31 cellular contexts compared by ENCODE assay signal in the genomic region with DNA sequence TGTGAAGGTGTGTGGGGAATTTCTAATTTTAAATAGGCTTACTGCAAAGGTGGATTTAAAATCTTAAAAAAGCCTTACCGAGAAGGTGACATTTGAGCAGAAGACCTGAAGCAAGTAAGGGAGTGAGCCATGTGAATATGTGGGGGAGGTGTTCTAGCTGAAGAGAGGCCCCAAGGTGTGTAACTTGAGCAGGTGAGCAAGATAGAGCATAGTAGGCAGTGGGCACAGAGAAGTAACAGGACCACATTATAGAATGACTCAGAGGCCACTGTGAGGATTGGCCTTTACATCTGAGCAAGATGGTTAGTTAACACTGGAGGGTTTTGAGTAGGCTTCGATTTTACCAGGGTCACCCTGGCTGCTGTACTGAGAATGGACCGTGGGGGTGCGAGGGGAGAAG. TPM values are rescaled to one million over a fixed set of nuclear protein-coding genes. Genes with fewer than 3 reads are reported as not detected.
DNase-seq lines count a peak whose midpoint lies in the region; ATAC-seq, FAIRE-seq and TF ChIP-seq lines count a peak whose summit lies in the region.
"Had no signal": no experiment of that assay in that cellular context is flagged by ENCODE, and none has a peak within 500 bp of the region (broad histone marks: within the 10 kb centered on the region; RNA-seq: fewer than 3 reads in every experiment).

No MANE protein-coding gene starts in this region.

- H3K27ac ChIP-seq in RWPE2 (ENCODE audit: poor library complexity, severe bottlenecking) = no peak overlapping the region
- H3K27ac ChIP-seq in H1 (ENCODE audit: low read depth, low read length) = no peak overlapping the region
- H3K27ac ChIP-seq: colonic mucosa, heart right ventricle, thoracic aorta had no signal

- peaks cover 46% of the 10 kb centered on the region for H3K4me1 Mint-ChIP-seq in activated naive CD4-positive, alpha-beta T cell treated with anti-CD3 and anti-CD28 coated beads, Interleukin-2, amount 50 U/mL, for 24 hours
- H3K4me1 Mint-ChIP-seq in stimulated activated memory B cell treated with anti-CD40 and anti-IgM and Interleukin-4, amounts not matched to agents 10 μg/mL and 1 μg/mL and 100 μg/mL, for 72 hours = peaks cover 32% of the 10 kb centered on the region
- peaks cover 2% of the 10 kb centered on the region for H3K4me1 Mint-ChIP-seq in glutamatergic neuron (ENCODE audit: low read depth, unreplicated experiment)

- no peak overlapping the region for H2BK5ac ChIP-seq in H1 (ENCODE audit: low read depth, low read length)

- peaks cover 33% of the 10 kb centered on the region for H3K36me3 Mint-ChIP-seq in activated naive CD4-positive, alpha-beta T cell treated with anti-CD3 and anti-CD28 coated beads, Interleukin-2, amount 50 U/mL, for 24 hours
- peaks cover 52% of the 10 kb centered on the region for H3K36me3 Mint-ChIP-seq in stimulated activated memory B cell treated with anti-CD40 and anti-IgM and Interleukin-4, amounts not matched to agents 10 μg/mL and 1 μg/mL and 100 μg/mL, for 72 hours
- H3K36me3 Mint-ChIP-seq in glutamatergic neuron (ENCODE audit: unreplicated experiment) = peaks cover 18% of the 10 kb centered on the region

- H3K27me3 Mint-ChIP-seq in activated naive CD4-positive, alpha-beta T cell treated with anti-CD3 and anti-CD28 coated beads, Interleukin-2, amount 50 U/mL, for 24 hours = no peaks in the 10 kb centered on the region
- no peaks in the 10 kb centered on the region for H3K27me3 Mint-ChIP-seq in stimulated activated memory B cell treated with anti-CD40 and anti-IgM and Interleukin-4, amounts not matched to agents 10 μg/mL and 1 μg/mL and 100 μg/mL, for 72 hours
- no peaks in the 10 kb centered on the region for H3K27me3 Mint-ChIP-seq in glutamatergic neuron (ENCODE audit: unreplicated experiment)

- H2BK120ac ChIP-seq in H1 (replicated peaks; ENCODE audit: low read depth, low read length) = no peak overlapping the region

- H3K79me1 ChIP-seq in H1 (ENCODE audit: low read depth, low read length) = peaks cover 3% of the 10 kb centered on the region

- FAIRE-seq in H1 (lab: Jason Lieb, UNC) (no peak), HTR-8/SVneo (lab: Jason Lieb, UNC) (no peak)
- FAIRE-seq: GM19239, urothelium cell line had no signal

- TF ChIP-seq CTCF in RWPE2 (IDR thresholded peaks at IDR 0.05; ENCODE audit: poor library complexity, severe bottlenecking) = no peak
- no peak for TF ChIP-seq CTCF in H1 (IDR thresholded peaks at IDR 0.05; ENCODE audit: control extremely low read depth in 1 of 3, insufficient read depth in 1 of 3, low read depth in 1 of 3, low read length in 3 of 3)
- no peak for TF ChIP-seq CTCF in glutamatergic neuron (IDR thresholded peaks at IDR 0.05; ENCODE audit: partially characterized antibody, unreplicated experiment)

- no peak overlapping the region for H2BK20ac ChIP-seq in H1 (ENCODE audit: low read length)

- H2BK15ac ChIP-seq in H1 (ENCODE audit: low read length) = no peak overlapping the region

- peak overlapping the region; percentile 66 for H3K27ac Mint-ChIP-seq in activated naive CD4-positive, alpha-beta T cell treated with anti-CD3 and anti-CD28 coated beads, Interleukin-2, amount 50 U/mL, for 24 hours
- peak overlapping the region; percentile 58 for H3K27ac Mint-ChIP-seq in stimulated activated memory B cell treated with anti-CD40 and anti-IgM and Interleukin-4, amounts not matched to agents 10 μg/mL and 1 μg/mL and 100 μg/mL, for 72 hours
- no peak overlapping the region for H3K27ac Mint-ChIP-seq in glutamatergic neuron (ENCODE audit: unreplicated experiment)

- peak overlapping the region; percentile 70 for H3K23ac ChIP-seq in H1 (ENCODE audit: insufficient read length)

- H3K36me3 ChIP-seq in RWPE2 (ENCODE audit: low read depth) (peaks cover 63% of the 10 kb centered on the region), H1 (ENCODE audit: control insufficient read depth in 2 of 4, insufficient read depth in 4 of 4, low read length in 3 of 4) (peaks cover 5 to 44% (median 18%) of the 10 kb centered on the region in 4 experiments; a peak in 6 of 8 replicates), MG63 (peaks cover 32% of the 10 kb centered on the region)

- WGBS in H1 (ENCODE audit: extremely low coverage in 1 of 2, insufficient coverage in 1 of 2, insufficient read length in 1 of 2, insufficient replicate concordance in 2 of 2, low coverage in 1 of 2, low lambda C conversion rate in 2 of 2, missing lambda C conversion rate in 1 of 2), 2 experiments = 89% methylated on average over 4 of the region's 4 CpGs; no CpG with 5 or more reads in 1 of the 2 experiments

- TF ChIP-seq RAD21 in H1 (IDR thresholded peaks at IDR 0.05 in 1 of 2, conservative IDR thresholded peaks at IDR 0.05 in 1 of 2; ENCODE audit: low read depth in 2 of 2, low read length in 2 of 2) = no peak

- H4K20me1 ChIP-seq in H1 (replicated peaks in 1 of 2; ENCODE audit: control insufficient read depth in 1 of 2, insufficient read depth in 2 of 2, low read length in 2 of 2) = peaks cover 2 to 3% of the 10 kb centered on the region in 2 experiments

- no peak for TF ChIP-seq EP300 in H1 (IDR thresholded peaks at IDR 0.05; ENCODE audit: borderline replicate concordance in 1 of 2, low read depth in 2 of 2, low read length in 2 of 2)

- no peaks in the 10 kb centered on the region for H3K9me3 ChIP-seq in RWPE2 (ENCODE audit: severe bottlenecking)
- H3K9me3 ChIP-seq in H1 (ENCODE audit: insufficient read depth in 2 of 2, low read depth in 1 of 2, low read length in 1 of 2) = no peaks in the 10 kb centered on the region
- no peaks in the 10 kb centered on the region for H3K9me3 ChIP-seq in MG63
- H3K9me3 ChIP-seq: colonic mucosa, HAP-1, heart right ventricle, thoracic aorta had no signal

- no peak overlapping the region for H3K9ac ChIP-seq in H1 (replicated peaks in 1 of 4; ENCODE audit: extremely low read depth in 1 of 4, low read depth in 3 of 4, low read length in 3 of 4)

- TF ChIP-seq POLR2A in H1 (IDR thresholded peaks at IDR 0.05; ENCODE audit: control extremely low read depth in 1 of 2, low read depth in 2 of 2, low read length in 2 of 2) = no peak

- no peak for DNase-seq in activated naive CD4-positive, alpha-beta T cell treated with anti-CD3 and anti-CD28 coated beads, Interleukin-2, amount 50 U/mL, for 16 hours
- DNase-seq in RWPE2 (ENCODE audit: low spot score) = no peak
- no peak for DNase-seq in H1 (ENCODE audit: low read depth in 1 of 2, low spot score in 2 of 2)
- DNase-seq in HTR-8/SVneo (ENCODE audit: insufficient read length, low spot score) = no peak
- DNase-seq in glutamatergic neuron = no peak
- no peak for DNase-seq in MG63
- DNase-seq: activated naive CD4-positive, alpha-beta T cell; anterior cingulate cortex; colonic mucosa; DMS79; effector CD8-positive, alpha-beta T cell; erythroblast; GDM1; heart right ventricle; NCI-H1417; NCI-H2107; NCI-H446; OCI-M1; posterior cingulate gyrus; stimulated activated CD4-positive, alpha-beta T cell treated with anti-CD3 and anti-CD28 coated beads, Interleukin-12 subunit alpha, Interleukin-12 subunit beta, amount 100 ng/mL, for 4 hours; stimulated activated CD4-positive, alpha-beta T cell treated with anti-CD3 and anti-CD28 coated beads, Interleukin-4, amount 100 ng/mL, for 1 hour; stimulated activated naive CD4-positive, alpha-beta T cell treated with Interleukin-2 at 50 U/mL for 16 hours had no signal

- no peak overlapping the region for H4K8ac ChIP-seq in H1 (ENCODE audit: extremely low read depth, insufficient read depth, low read length)

- H4K91ac ChIP-seq in H1 (replicated peaks; ENCODE audit: insufficient read length, low read length) = no peak overlapping the region

- H3K79me2 ChIP-seq in H1 (ENCODE audit: control insufficient read depth in 1 of 2, insufficient read depth in 2 of 2, low read length in 2 of 2) = no peaks in the 10 kb centered on the region

- no peak overlapping the region for H3K56ac ChIP-seq in H1 (replicated peaks; ENCODE audit: insufficient read length, low read depth, low read length)

- H3K4me3 Mint-ChIP-seq in activated naive CD4-positive, alpha-beta T cell treated with anti-CD3 and anti-CD28 coated beads, Interleukin-2, amount 50 U/mL, for 24 hours = no peak overlapping the region
- H3K4me3 Mint-ChIP-seq in stimulated activated memory B cell treated with anti-CD40 and anti-IgM and Interleukin-4, amounts not matched to agents 10 μg/mL and 1 μg/mL and 100 μg/mL, for 72 hours = no peak overlapping the region
- H3K4me3 Mint-ChIP-seq in glutamatergic neuron (ENCODE audit: unreplicated experiment) = no peak overlapping the region
- H3K4me3 Mint-ChIP-seq: T-helper 2 cell treated with Interferon-gamma antibody and Interleukin-4, amounts not matched to agents 5 μg/mL and 100 μg/mL, for 36 hours had no signal

- H2AFZ ChIP-seq in H1 (ENCODE audit: low read length) = no peak overlapping the region

- no peak overlapping the region for H3K4me2 ChIP-seq in H1 (ENCODE audit: insufficient read depth in 1 of 2, low read depth in 2 of 2, low read length in 2 of 2)

- no peaks in the 10 kb centered on the region for H3K4me1 ChIP-seq in RWPE2 (ENCODE audit: insufficient read depth, poor library complexity, severe bottlenecking)
- H3K4me1 ChIP-seq in H1 (replicated peaks in 1 of 4; ENCODE audit: control insufficient read depth in 3 of 4, insufficient read depth in 4 of 4, low read length in 3 of 4) = no peaks in the 10 kb centered on the region
- H3K4me1 ChIP-seq: colonic mucosa had no signal

- H3K4me3 ChIP-seq in RWPE2 (ENCODE audit: severe bottlenecking) (no peak overlapping the region), H1 (ENCODE audit: extremely low read depth in 1 of 4, insufficient read depth in 2 of 4, low read depth in 3 of 4, low read length in 4 of 4) (no peak overlapping the region), MG63 (no peak overlapping the region)
- H3K4me3 ChIP-seq: colonic mucosa, HAP-1, heart right ventricle, thoracic aorta had no signal

- H3K14ac ChIP-seq in H1 (ENCODE audit: insufficient read length) = no peak overlapping the region

- no peak overlapping the region for H3K18ac ChIP-seq in H1 (ENCODE audit: extremely low read depth, low read length)

- H3K23me2 ChIP-seq in H1 (ENCODE audit: low read depth, low read length) = no peaks in the 10 kb centered on the region

- POLR2A ChIA-PET in H1 (lab: Charles Lee; ENCODE audit: partially characterized antibody) = no interaction called here

- no peaks in the 10 kb centered on the region for H3K9me3 Mint-ChIP-seq in activated naive CD4-positive, alpha-beta T cell treated with anti-CD3 and anti-CD28 coated beads, Interleukin-2, amount 50 U/mL, for 24 hours
- no peaks in the 10 kb centered on the region for H3K9me3 Mint-ChIP-seq in stimulated activated memory B cell treated with anti-CD40 and anti-IgM and Interleukin-4, amounts not matched to agents 10 μg/mL and 1 μg/mL and 100 μg/mL, for 72 hours
- H3K9me3 Mint-ChIP-seq in glutamatergic neuron (ENCODE audit: unreplicated experiment) = peaks cover 1% of the 10 kb centered on the region

- ATAC-seq in RWPE2 (ENCODE audit: low read depth) = peak; percentile 44; the same call in 1 of the 3 replicates
- ATAC-seq in stimulated activated memory B cell treated with anti-CD40 and anti-IgM and Interleukin-4, amounts not matched to agents 10 μg/mL and 1 μg/mL and 100 μg/mL, for 72 hours = no peak
- ATAC-seq: heart right ventricle, sciatic nerve, SK-N-SH treated with all-trans-retinoic acid at 6 μM for 48 hours had no signal

- CTCF ChIA-PET in H1 (lab: Charles Lee; ENCODE audit: partially characterized antibody) = no interaction called here

- H3K27me3 ChIP-seq in RWPE2 (ENCODE audit: insufficient read depth, poor library complexity, severe bottlenecking) = no peaks in the 10 kb centered on the region
- no peaks in the 10 kb centered on the region for H3K27me3 ChIP-seq in H1 (replicated peaks in 1 of 4; ENCODE audit: control insufficient read depth in 3 of 4, extremely low read depth in 1 of 4, insufficient read depth in 3 of 4, low read length in 3 of 4)
- no peaks in the 10 kb centered on the region for H3K27me3 ChIP-seq in MG63
- H3K27me3 ChIP-seq: colonic mucosa, heart right ventricle had no signal

- no peak overlapping the region for H2BK12ac ChIP-seq in H1 (ENCODE audit: low read depth, low read length)

- H3K4ac ChIP-seq in H1 (replicated peaks; ENCODE audit: insufficient read length, low read depth, low read length) = no peak overlapping the region

- no peak overlapping the region for H2AK5ac ChIP-seq in H1 (ENCODE audit: low read depth, low read length)

- H4K5ac ChIP-seq in H1 (ENCODE audit: insufficient read length, low read depth, low read length) = no peak overlapping the region

RNA-seq across cellular contexts. Expression of gene TM9SF2, which starts 22.6 kb away (rescaled TPM):
- total RNA-seq in H1 (2021; fragmentation: NEBNext Ultra II Directional; extraction: Animal tissue kit (Norgen Biotek cat#: 25700)) = 93.3 and 101 TPM in 2 replicates
- 40.0 and 68.0 TPM in 2 replicates for polyA plus RNA-seq in H1 (2011; rRNA removed)
- polyA plus RNA-seq in H1 (2011; cell fraction: cytosol; rRNA removed) = 60.8 TPM
- polyA plus RNA-seq in H1 (2011; cell fraction: nucleus; rRNA removed) = 25.9 TPM
- polyA plus RNA-seq in H1 (2012, experiment 1 of 2) = 48.5 to 83.5 TPM (median 57.8 TPM) in 4 replicates
- polyA plus RNA-seq in H1 (2012, experiment 2 of 2) = 15.0 TPM
- 163 TPM for polyA plus RNA-seq in H1 (2013, experiment 1 of 2)
- 155 TPM for polyA plus RNA-seq in H1 (2013, experiment 2 of 2)
- polyA minus RNA-seq in H1 (2011; rRNA and poly(A)+ RNA removed) = 79.9 and 109 TPM in 2 replicates
- polyA minus RNA-seq in H1 (2011; cell fraction: cytosol; rRNA and poly(A)+ RNA removed) = 59.3 TPM
- 44.9 TPM for polyA minus RNA-seq in H1 (2011; cell fraction: nucleus; rRNA and poly(A)+ RNA removed)
- 74.1 TPM for total RNA-seq in glutamatergic neuron (ENCODE audit: unreplicated experiment)
- 106 and 137 TPM in 2 replicates for total RNA-seq in MG63 (2014; rRNA removed; shearing (Covaris generic); ENCODE audit: low replicate concordance)
